Comparison of ENCODE assay signal across 1 cellular context in the genomic region with DNA sequence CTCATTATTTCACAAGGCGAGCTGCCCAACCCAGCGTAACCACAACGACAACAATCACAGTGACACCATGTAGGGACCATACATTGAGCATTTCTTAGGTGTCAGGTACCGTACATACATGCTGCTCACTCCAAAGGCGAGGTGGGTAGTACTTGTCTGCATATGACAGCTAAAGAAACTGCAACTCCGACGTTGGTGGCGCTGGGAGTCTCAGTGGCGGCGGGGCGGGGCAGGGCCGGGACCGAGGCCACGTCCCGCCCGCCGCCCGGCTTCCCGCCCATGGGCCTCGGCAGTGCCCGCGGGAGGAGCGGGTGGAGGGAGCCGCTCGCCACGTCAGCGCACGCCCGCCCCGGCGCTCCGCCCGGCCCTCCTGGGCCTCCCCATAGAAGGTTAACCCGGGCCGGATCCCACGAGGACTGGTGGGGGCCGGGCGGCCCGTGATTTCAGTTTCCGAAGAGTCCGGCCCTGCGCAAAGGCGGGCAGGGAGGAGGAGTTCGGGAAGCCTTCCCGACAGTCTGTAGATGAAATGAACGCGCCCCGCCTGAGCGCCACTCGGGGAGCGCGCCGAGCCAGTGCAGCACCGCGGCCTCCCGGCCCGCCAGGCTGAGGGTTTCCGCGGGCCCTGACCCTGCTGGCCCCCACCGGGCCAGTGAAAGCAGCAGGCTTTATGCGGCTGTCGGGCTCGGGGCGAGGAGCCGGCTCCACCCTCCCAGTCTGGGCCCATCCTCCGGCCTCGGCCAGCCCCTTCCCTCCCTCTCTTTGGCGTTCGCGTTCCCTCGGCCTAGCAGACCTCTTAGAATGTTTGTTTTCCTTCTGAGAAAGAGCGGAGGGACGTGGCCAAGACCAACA.
TF ChIP-seq lines count a peak whose summit lies in the region.

No MANE protein-coding gene starts in this region.

TF ChIP-seq in HepG2, 621 proteins besides CTCF, POLR2A, EP300 and RAD21 (continued from another document and continues in another):
- TF ChIP-seq, protein P1, sequence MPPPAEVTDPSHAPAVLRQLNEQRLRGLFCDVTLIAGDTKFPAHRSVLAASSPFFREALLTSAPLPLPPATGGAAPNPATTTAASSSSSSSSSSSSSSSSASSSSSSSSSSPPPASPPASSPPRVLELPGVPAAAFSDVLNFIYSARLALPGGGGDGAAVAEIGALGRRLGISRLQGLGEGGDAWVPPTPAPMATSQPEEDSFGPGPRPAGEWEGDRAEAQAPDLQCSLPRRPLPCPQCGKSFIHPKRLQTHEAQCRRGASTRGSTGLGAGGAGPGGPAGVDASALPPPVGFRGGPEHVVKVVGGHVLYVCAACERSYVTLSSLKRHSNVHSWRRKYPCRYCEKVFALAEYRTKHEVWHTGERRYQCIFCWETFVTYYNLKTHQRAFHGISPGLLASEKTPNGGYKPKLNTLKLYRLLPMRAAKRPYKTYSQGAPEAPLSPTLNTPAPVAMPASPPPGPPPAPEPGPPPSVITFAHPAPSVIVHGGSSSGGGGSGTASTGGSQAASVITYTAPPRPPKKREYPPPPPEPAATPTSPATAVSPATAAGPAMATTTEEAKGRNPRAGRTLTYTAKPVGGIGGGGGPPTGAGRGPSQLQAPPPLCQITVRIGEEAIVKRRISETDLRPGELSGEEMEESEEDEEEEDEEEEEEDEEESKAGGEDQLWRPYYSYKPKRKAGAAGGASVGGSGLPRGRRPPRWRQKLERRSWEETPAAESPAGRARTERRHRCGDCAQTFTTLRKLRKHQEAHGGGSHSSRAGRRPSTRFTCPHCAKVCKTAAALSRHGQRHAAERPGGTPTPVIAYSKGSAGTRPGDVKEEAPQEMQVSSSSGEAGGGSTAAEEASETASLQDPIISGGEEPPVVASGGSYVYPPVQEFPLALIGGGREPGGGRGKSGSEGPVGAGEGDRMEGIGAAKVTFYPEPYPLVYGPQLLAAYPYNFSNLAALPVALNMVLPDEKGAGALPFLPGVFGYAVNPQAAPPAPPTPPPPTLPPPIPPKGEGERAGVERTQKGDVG (CRISPR knock-in tag; IDR thresholded peaks at IDR 0.05; ENCODE audit: borderline replicate concordance) = no peak
- TF ChIP-seq, protein P2, sequence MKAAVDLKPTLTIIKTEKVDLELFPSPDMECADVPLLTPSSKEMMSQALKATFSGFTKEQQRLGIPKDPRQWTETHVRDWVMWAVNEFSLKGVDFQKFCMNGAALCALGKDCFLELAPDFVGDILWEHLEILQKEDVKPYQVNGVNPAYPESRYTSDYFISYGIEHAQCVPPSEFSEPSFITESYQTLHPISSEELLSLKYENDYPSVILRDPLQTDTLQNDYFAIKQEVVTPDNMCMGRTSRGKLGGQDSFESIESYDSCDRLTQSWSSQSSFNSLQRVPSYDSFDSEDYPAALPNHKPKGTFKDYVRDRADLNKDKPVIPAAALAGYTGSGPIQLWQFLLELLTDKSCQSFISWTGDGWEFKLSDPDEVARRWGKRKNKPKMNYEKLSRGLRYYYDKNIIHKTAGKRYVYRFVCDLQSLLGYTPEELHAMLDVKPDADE (CRISPR knock-in tag; IDR thresholded peaks at IDR 0.05) = peak; percentile 75; the same call in 1 of the 2 replicates
- TF ChIP-seq, protein P3, sequence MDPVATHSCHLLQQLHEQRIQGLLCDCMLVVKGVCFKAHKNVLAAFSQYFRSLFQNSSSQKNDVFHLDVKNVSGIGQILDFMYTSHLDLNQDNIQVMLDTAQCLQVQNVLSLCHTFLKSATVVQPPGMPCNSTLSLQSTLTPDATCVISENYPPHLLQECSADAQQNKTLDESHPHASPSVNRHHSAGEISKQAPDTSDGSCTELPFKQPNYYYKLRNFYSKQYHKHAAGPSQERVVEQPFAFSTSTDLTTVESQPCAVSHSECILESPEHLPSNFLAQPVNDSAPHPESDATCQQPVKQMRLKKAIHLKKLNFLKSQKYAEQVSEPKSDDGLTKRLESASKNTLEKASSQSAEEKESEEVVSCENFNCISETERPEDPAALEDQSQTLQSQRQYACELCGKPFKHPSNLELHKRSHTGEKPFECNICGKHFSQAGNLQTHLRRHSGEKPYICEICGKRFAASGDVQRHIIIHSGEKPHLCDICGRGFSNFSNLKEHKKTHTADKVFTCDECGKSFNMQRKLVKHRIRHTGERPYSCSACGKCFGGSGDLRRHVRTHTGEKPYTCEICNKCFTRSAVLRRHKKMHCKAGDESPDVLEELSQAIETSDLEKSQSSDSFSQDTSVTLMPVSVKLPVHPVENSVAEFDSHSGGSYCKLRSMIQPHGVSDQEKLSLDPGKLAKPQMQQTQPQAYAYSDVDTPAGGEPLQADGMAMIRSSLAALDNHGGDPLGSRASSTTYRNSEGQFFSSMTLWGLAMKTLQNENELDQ (CRISPR knock-in tag; IDR thresholded peaks at IDR 0.05; ENCODE audit: borderline replicate concordance) = no peak
- 0 out of 2 replicates have a peak, but pooled peaks have one; percentile 39 for TF ChIP-seq SAFB2 (CRISPR knock-in tag; IDR thresholded peaks at IDR 0.05; ENCODE audit: borderline replicate concordance, low read depth)
- TF ChIP-seq ZNF841 (CRISPR knock-in tag; IDR thresholded peaks at IDR 0.05; ENCODE audit: borderline replicate concordance) = no peak
- TF ChIP-seq KLF9 (CRISPR knock-in tag; IDR thresholded peaks at IDR 0.05; ENCODE audit: low read depth) = no peak
- TF ChIP-seq ZBTB42 (CRISPR knock-in tag; IDR thresholded peaks at IDR 0.05) = no peak; the same call in 1 of the 2 replicates
- TF ChIP-seq ZNF460 (CRISPR knock-in tag; IDR thresholded peaks at IDR 0.05; ENCODE audit: borderline replicate concordance) = no peak
- TF ChIP-seq, protein P4, sequence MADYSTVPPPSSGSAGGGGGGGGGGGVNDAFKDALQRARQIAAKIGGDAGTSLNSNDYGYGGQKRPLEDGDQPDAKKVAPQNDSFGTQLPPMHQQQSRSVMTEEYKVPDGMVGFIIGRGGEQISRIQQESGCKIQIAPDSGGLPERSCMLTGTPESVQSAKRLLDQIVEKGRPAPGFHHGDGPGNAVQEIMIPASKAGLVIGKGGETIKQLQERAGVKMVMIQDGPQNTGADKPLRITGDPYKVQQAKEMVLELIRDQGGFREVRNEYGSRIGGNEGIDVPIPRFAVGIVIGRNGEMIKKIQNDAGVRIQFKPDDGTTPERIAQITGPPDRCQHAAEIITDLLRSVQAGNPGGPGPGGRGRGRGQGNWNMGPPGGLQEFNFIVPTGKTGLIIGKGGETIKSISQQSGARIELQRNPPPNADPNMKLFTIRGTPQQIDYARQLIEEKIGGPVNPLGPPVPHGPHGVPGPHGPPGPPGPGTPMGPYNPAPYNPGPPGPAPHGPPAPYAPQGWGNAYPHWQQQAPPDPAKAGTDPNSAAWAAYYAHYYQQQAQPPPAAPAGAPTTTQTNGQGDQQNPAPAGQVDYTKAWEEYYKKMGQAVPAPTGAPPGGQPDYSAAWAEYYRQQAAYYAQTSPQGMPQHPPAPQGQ (CRISPR knock-in tag; IDR thresholded peaks at IDR 0.05; ENCODE audit: borderline replicate concordance) = 0 out of 2 replicates have a peak, but pooled peaks have one; percentile 48
- TF ChIP-seq RFXANK (CRISPR knock-in tag; IDR thresholded peaks at IDR 0.05) = no peak
- TF ChIP-seq CHD4 (IDR thresholded peaks at IDR 0.05; ENCODE audit: borderline replicate concordance, low read length) = no peak; the same call in 1 of the 2 replicates
- TF ChIP-seq, protein P5, sequence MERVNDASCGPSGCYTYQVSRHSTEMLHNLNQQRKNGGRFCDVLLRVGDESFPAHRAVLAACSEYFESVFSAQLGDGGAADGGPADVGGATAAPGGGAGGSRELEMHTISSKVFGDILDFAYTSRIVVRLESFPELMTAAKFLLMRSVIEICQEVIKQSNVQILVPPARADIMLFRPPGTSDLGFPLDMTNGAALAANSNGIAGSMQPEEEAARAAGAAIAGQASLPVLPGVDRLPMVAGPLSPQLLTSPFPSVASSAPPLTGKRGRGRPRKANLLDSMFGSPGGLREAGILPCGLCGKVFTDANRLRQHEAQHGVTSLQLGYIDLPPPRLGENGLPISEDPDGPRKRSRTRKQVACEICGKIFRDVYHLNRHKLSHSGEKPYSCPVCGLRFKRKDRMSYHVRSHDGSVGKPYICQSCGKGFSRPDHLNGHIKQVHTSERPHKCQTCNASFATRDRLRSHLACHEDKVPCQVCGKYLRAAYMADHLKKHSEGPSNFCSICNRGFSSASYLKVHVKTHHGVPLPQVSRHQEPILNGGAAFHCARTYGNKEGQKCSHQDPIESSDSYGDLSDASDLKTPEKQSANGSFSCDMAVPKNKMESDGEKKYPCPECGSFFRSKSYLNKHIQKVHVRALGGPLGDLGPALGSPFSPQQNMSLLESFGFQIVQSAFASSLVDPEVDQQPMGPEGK (CRISPR knock-in tag; IDR thresholded peaks at IDR 0.05) = peak; percentile 92
- 0 out of 2 replicates have a peak, but pooled peaks have one; percentile 16 for TF ChIP-seq SMAD9 (CRISPR knock-in tag; IDR thresholded peaks at IDR 0.05)
- peak; percentile 67 for TF ChIP-seq ZNF205 (CRISPR knock-in tag; IDR thresholded peaks at IDR 0.05)
- TF ChIP-seq ZNF17 (CRISPR knock-in tag; IDR thresholded peaks at IDR 0.05) = no peak
- peak; percentile 52; the same call in 1 of the 2 replicates for TF ChIP-seq KLF6 (CRISPR knock-in tag; IDR thresholded peaks at IDR 0.05)
- TF ChIP-seq, protein P6, sequence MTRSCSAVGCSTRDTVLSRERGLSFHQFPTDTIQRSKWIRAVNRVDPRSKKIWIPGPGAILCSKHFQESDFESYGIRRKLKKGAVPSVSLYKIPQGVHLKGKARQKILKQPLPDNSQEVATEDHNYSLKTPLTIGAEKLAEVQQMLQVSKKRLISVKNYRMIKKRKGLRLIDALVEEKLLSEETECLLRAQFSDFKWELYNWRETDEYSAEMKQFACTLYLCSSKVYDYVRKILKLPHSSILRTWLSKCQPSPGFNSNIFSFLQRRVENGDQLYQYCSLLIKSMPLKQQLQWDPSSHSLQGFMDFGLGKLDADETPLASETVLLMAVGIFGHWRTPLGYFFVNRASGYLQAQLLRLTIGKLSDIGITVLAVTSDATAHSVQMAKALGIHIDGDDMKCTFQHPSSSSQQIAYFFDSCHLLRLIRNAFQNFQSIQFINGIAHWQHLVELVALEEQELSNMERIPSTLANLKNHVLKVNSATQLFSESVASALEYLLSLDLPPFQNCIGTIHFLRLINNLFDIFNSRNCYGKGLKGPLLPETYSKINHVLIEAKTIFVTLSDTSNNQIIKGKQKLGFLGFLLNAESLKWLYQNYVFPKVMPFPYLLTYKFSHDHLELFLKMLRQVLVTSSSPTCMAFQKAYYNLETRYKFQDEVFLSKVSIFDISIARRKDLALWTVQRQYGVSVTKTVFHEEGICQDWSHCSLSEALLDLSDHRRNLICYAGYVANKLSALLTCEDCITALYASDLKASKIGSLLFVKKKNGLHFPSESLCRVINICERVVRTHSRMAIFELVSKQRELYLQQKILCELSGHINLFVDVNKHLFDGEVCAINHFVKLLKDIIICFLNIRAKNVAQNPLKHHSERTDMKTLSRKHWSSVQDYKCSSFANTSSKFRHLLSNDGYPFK (CRISPR knock-in tag; IDR thresholded peaks at IDR 0.05; ENCODE audit: borderline replicate concordance) = peak; percentile 76; the same call in 1 of the 2 replicates
- TF ChIP-seq FOXK1 (CRISPR knock-in tag; IDR thresholded peaks at IDR 0.05; ENCODE audit: borderline replicate concordance, low read depth) = no peak
- TF ChIP-seq SMAD3 (CRISPR knock-in tag; IDR thresholded peaks at IDR 0.05) = no peak
- TF ChIP-seq NPAS2 (CRISPR knock-in tag; IDR thresholded peaks at IDR 0.05; ENCODE audit: borderline replicate concordance) = no peak
- TF ChIP-seq SMARCE1 (IDR thresholded peaks at IDR 0.05; ENCODE audit: borderline replicate concordance) = no peak
- no peak for TF ChIP-seq NFE2 (CRISPR knock-in tag; IDR thresholded peaks at IDR 0.05)
- TF ChIP-seq, protein P7, sequence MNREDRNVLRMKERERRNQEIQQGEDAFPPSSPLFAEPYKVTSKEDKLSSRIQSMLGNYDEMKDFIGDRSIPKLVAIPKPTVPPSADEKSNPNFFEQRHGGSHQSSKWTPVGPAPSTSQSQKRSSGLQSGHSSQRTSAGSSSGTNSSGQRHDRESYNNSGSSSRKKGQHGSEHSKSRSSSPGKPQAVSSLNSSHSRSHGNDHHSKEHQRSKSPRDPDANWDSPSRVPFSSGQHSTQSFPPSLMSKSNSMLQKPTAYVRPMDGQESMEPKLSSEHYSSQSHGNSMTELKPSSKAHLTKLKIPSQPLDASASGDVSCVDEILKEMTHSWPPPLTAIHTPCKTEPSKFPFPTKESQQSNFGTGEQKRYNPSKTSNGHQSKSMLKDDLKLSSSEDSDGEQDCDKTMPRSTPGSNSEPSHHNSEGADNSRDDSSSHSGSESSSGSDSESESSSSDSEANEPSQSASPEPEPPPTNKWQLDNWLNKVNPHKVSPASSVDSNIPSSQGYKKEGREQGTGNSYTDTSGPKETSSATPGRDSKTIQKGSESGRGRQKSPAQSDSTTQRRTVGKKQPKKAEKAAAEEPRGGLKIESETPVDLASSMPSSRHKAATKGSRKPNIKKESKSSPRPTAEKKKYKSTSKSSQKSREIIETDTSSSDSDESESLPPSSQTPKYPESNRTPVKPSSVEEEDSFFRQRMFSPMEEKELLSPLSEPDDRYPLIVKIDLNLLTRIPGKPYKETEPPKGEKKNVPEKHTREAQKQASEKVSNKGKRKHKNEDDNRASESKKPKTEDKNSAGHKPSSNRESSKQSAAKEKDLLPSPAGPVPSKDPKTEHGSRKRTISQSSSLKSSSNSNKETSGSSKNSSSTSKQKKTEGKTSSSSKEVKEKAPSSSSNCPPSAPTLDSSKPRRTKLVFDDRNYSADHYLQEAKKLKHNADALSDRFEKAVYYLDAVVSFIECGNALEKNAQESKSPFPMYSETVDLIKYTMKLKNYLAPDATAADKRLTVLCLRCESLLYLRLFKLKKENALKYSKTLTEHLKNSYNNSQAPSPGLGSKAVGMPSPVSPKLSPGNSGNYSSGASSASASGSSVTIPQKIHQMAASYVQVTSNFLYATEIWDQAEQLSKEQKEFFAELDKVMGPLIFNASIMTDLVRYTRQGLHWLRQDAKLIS (CRISPR knock-in tag; IDR thresholded peaks at IDR 0.05) = peak; percentile 76; the same call in 1 of the 2 replicates
- TF ChIP-seq GLI4 (CRISPR knock-in tag; IDR thresholded peaks at IDR 0.05; ENCODE audit: borderline replicate concordance) = no peak
- TF ChIP-seq ZNF660 (CRISPR knock-in tag; IDR thresholded peaks at IDR 0.05; ENCODE audit: borderline replicate concordance, low read depth) = no peak
- TF ChIP-seq U2AF1 (optimal IDR thresholded peaks at IDR 0.05; ENCODE audit: low read depth, low read length) = no peak
- no peak for TF ChIP-seq PHF5A (CRISPR knock-in tag; IDR thresholded peaks at IDR 0.05; ENCODE audit: low read depth, unreplicated experiment)
- peak; percentile 92; the same call in 1 of the 2 replicates for TF ChIP-seq ZSCAN20 (CRISPR knock-in tag; IDR thresholded peaks at IDR 0.05; ENCODE audit: borderline replicate concordance)
- TF ChIP-seq ELF3 (CRISPR knock-in tag; IDR thresholded peaks at IDR 0.05) = peak; percentile 2; the same call in 1 of the 2 replicates
- TF ChIP-seq ZNF724P (CRISPR knock-in tag; IDR thresholded peaks at IDR 0.05; ENCODE audit: borderline replicate concordance) = no peak
- TF ChIP-seq, protein P8, sequence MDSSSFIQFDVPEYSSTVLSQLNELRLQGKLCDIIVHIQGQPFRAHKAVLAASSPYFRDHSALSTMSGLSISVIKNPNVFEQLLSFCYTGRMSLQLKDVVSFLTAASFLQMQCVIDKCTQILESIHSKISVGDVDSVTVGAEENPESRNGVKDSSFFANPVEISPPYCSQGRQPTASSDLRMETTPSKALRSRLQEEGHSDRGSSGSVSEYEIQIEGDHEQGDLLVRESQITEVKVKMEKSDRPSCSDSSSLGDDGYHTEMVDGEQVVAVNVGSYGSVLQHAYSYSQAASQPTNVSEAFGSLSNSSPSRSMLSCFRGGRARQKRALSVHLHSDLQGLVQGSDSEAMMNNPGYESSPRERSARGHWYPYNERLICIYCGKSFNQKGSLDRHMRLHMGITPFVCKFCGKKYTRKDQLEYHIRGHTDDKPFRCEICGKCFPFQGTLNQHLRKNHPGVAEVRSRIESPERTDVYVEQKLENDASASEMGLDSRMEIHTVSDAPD (CRISPR knock-in tag; IDR thresholded peaks at IDR 0.05) = 0 out of 2 replicates have a peak, but pooled peaks have one; percentile 14
- TF ChIP-seq EED (CRISPR knock-in tag; IDR thresholded peaks at IDR 0.05) = peak; percentile 52; the same call in 1 of the 2 replicates
